Comparison of ENCODE assay signal across 15 cellular contexts in genomic region chr16:11409398-11409797, GRCh38.
DNase-seq lines count a peak whose midpoint lies in the region; ATAC-seq and TF ChIP-seq lines count a peak whose summit lies in the region.
"Had no signal": no experiment of that assay in that cellular context is flagged by ENCODE, and none has a peak within 500 bp of the region (broad histone marks: within the 10 kb centered on the region; RNA-seq: fewer than 3 reads in every experiment).

No MANE protein-coding gene starts in this region.

- peak overlapping the region; percentile 54 to 72 (median 64) for H3K27ac Mint-ChIP-seq in nephron
- H3K27ac Mint-ChIP-seq: B cell; CD8-positive, alpha-beta memory T cell had no signal

- intact Hi-C loops in heart left ventricle (cut with DNase I): loop anchor here in 9 of 10 donors (2.0 to 10.0 kb wide), 9 partner anchors 85 to 655 kb away; no protein-coding TSS in a partner anchor

- no peaks in the 10 kb centered on the region for H3K27me3 ChIP-seq in BLaER1 treated with 17β-estradiol and CSF1 and Interleukin-3, amounts not matched to agents 10 nM and 100 nM
- peaks cover 16% of the 10 kb centered on the region for H3K27me3 ChIP-seq in adipocyte (replicated peaks; ENCODE audit: control insufficient read depth, insufficient read depth, low read length)
- H3K27me3 ChIP-seq in heart left ventricle: no peaks in the 10 kb centered on the region
- H3K27me3 ChIP-seq: SJCRH30 had no signal

- H3K4me3 ChIP-seq in BLaER1 treated with 17β-estradiol and CSF1 and Interleukin-3, amounts not matched to agents 10 nM and 100 nM: no peak overlapping the region
- H3K4me3 ChIP-seq in adipocyte (ENCODE audit: low read length) (no peak overlapping the region), fibroblast of pulmonary artery (replicated peaks; ENCODE audit: low read depth, low read length) (no peak overlapping the region), heart left ventricle (no peak overlapping the region)
- H3K4me3 ChIP-seq: SJCRH30 had no signal

- TF ChIP-seq CTCF in fibroblast of pulmonary artery (IDR thresholded peaks at IDR 0.05; ENCODE audit: low read length, missing control alignments): no peak
- no peak for TF ChIP-seq CTCF in nephron (IDR thresholded peaks at IDR 0.05; ENCODE audit: unreplicated experiment in 3 of 3)
- no peak for TF ChIP-seq CTCF in heart left ventricle (IDR thresholded peaks at IDR 0.05)

- no peak overlapping the region for H3K4me3 Mint-ChIP-seq in nephron
- H3K4me3 Mint-ChIP-seq: B cell; CD8-positive, alpha-beta memory T cell had no signal

- peak overlapping the region in 2 of 11 experiments; percentile 27 to 31; a peak in 2 of 22 replicates for H3K27ac ChIP-seq in BLaER1 treated with 17β-estradiol and CSF1 and Interleukin-3, amounts not matched to agents 10 nM and 100 nM
- H3K27ac ChIP-seq in heart left ventricle: no peak overlapping the region
- H3K27ac ChIP-seq: SJCRH30 had no signal

- peaks cover 2% of the 10 kb centered on the region for H3K9me3 Mint-ChIP-seq in nephron
- H3K9me3 Mint-ChIP-seq: CD8-positive, alpha-beta memory T cell had no signal

- TF ChIP-seq POLR2A in heart left ventricle (IDR thresholded peaks at IDR 0.05): no peak

- H3K4me1 ChIP-seq in BLaER1 treated with 17β-estradiol and CSF1 and Interleukin-3, amounts not matched to agents 10 nM and 100 nM: peaks cover 9 to 48% (median 37%) of the 10 kb centered on the region in 10 experiments
- H3K4me1 ChIP-seq in adipocyte (ENCODE audit: control insufficient read depth, insufficient read depth, low read length) (peaks cover 10% of the 10 kb centered on the region), heart left ventricle (peaks cover 0 to 6% (median 0%) of the 10 kb centered on the region in 12 donors)
- H3K4me1 ChIP-seq: SJCRH30 had no signal

- 0 out of 22 replicates have a peak overlapping the region, but pooled peaks of 1 of the 11 experiments have one; percentile 8 for H3K9ac ChIP-seq in BLaER1 treated with 17β-estradiol and CSF1 and Interleukin-3, amounts not matched to agents 10 nM and 100 nM
- H3K9ac ChIP-seq in adipocyte (ENCODE audit: low read length): no peak overlapping the region

- no peaks in the 10 kb centered on the region for H3K9me3 ChIP-seq in BLaER1 treated with 17β-estradiol and CSF1 and Interleukin-3, amounts not matched to agents 10 nM and 100 nM (replicated peaks in 1 of 11)
- H3K9me3 ChIP-seq in adipocyte (ENCODE audit: control insufficient read depth, low read length): no peaks in the 10 kb centered on the region
- peaks cover 0 to 3% (median 0%) of the 10 kb centered on the region in 12 donors for H3K9me3 ChIP-seq in heart left ventricle
- H3K9me3 ChIP-seq: SJCRH30 had no signal

- 60 to 71% (median 67%) methylated on average over 6 of the region's 6 CpGs for WGBS in heart left ventricle, 4 donors

- no peaks in the 10 kb centered on the region for H3K36me3 ChIP-seq in BLaER1 treated with 17β-estradiol and CSF1 and Interleukin-3, amounts not matched to agents 10 nM and 100 nM
- H3K36me3 ChIP-seq in adipocyte (ENCODE audit: control insufficient read depth, insufficient read depth, low read length, severe bottlenecking) (no peaks in the 10 kb centered on the region), heart left ventricle (no peaks in the 10 kb centered on the region)
- H3K36me3 ChIP-seq: SJCRH30 had no signal

- DNase-seq in adipocyte (ENCODE audit: low read depth) (peak; percentile 75), fibroblast of pulmonary artery (ENCODE audit: low read depth) (peak; percentile 8), UCSD-AML1 (lab: John Stamatoyannopoulos, UW; ENCODE audit: unreplicated experiment) (no peak), heart left ventricle (no peak), ecto neural progenitor cell (ENCODE audit: low spot score) (no peak)
- DNase-seq: CD8-positive, alpha-beta memory T cell; DMS79; NCI-H1417 treated with DMSO at 0.1 percent for 48 hours; NCI-H2029; NCI-H774; SJCRH30 had no signal

- H3K4me2 ChIP-seq in BLaER1 treated with 17β-estradiol and CSF1 and Interleukin-3, amounts not matched to agents 10 nM and 100 nM: peak overlapping the region in 6 of 11 experiments; percentile 8 to 54 (median 34); a peak in 3 of 22 replicates

- H3K4me1 Mint-ChIP-seq in nephron: peaks cover 14% of the 10 kb centered on the region

- no peaks in the 10 kb centered on the region for H3K27me3 Mint-ChIP-seq in nephron (ENCODE audit: low read depth)
- H3K27me3 Mint-ChIP-seq: B cell had no signal

- H4K20me1 ChIP-seq in BLaER1 treated with 17β-estradiol and CSF1 and Interleukin-3, amounts not matched to agents 10 nM and 100 nM: no peaks in the 10 kb centered on the region

- ATAC-seq in heart left ventricle (no peak), HG02885 (IDR thresholded peaks at IDR 0.05; ENCODE audit: poor library complexity, unreplicated experiment) (no peak)

- H3K36me3 Mint-ChIP-seq in nephron (ENCODE audit: low read depth): no peaks in the 10 kb centered on the region
- H3K36me3 Mint-ChIP-seq: CD8-positive, alpha-beta memory T cell had no signal

Comparison
In these comparisons a context has a peak if more than half of its experiments do, and no peak if none do; other contexts are left out.
1. DNase-seq: peak in adipocyte (single experiment) and fibroblast of pulmonary artery (single experiment); none in UCSD-AML1 (single experiment), heart left ventricle (0 of 5) and ecto neural progenitor cell (single experiment).